Comparison of ENCODE assay signal across 11 cellular contexts in genomic region chr2:119625226-119625625, GRCh38.
"Had no signal": no experiment of that assay in that cellular context is flagged by ENCODE, and none has a peak within 500 bp of the region (broad histone marks: within the 10 kb centered on the region; RNA-seq: fewer than 3 reads in every experiment).

No MANE protein-coding gene starts in this region.

- H3K27ac ChIP-seq: GM23248 had no signal

- H3K4me1 ChIP-seq: HAP-1 had no signal

- H3K9ac ChIP-seq: GM23248 had no signal

- H2AFZ ChIP-seq: GM23248, GM23338 had no signal

- H3K4me3 ChIP-seq: GM23248, GM23338, HAP-1 had no signal

- H3K9me3 ChIP-seq: HAP-1 had no signal

- FAIRE-seq: H1, H54 had no signal

- DNase-seq: GM23248, GOT3, H7, H9, HCEC 1CT, HFFc6 had no signal

- H3K36me3 ChIP-seq: HAP-1 had no signal

- ATAC-seq: GM23338, HCT116 had no signal

- H3K4me2 ChIP-seq: GM23338 had no signal
